17 cellular contexts compared by ENCODE assay signal in genomic region chr1:66506991-66507390, GRCh38. TPM values are rescaled to one million over a fixed set of nuclear protein-coding genes. Genes with fewer than 3 reads are reported as not detected.
DNase-seq lines count a peak whose midpoint lies in the region; ATAC-seq, FAIRE-seq and TF ChIP-seq lines count a peak whose summit lies in the region.
"Had no signal": no experiment of that assay in that cellular context is flagged by ENCODE, and none has a peak within 500 bp of the region (broad histone marks: within the 10 kb centered on the region; RNA-seq: fewer than 3 reads in every experiment).

No MANE protein-coding gene starts in this region.

- H3K36me3 Mint-ChIP-seq in nephron (ENCODE audit: low read depth) = no peaks in the 10 kb centered on the region

- no peak for TF ChIP-seq POLR2A in HepG2 (IDR thresholded peaks at IDR 0.05; ENCODE audit: insufficient read depth in 1 of 2, low read depth in 2 of 2, low read length in 2 of 2)

- H3K4me1 ChIP-seq in GM23248 (ENCODE audit: insufficient read depth) (peaks cover 30% of the 10 kb centered on the region), HepG2 (ENCODE audit: insufficient read depth, low read length) (no peaks in the 10 kb centered on the region)

- H3K9me3 ChIP-seq in GM23248 (ENCODE audit: low read depth) (no peaks in the 10 kb centered on the region), HepG2 (ENCODE audit: low read length) (no peaks in the 10 kb centered on the region)
- H3K9me3 ChIP-seq: BLaER1 treated with 17β-estradiol and CSF1 and Interleukin-3, amounts not matched to agents 10 nM and 100 nM had no signal

- no peak for DNase-seq in GM23248
- peak; percentile 56 for DNase-seq in amniotic epithelial cell (ENCODE audit: low read depth)
- DNase-seq in fibroblast of gingiva (ENCODE audit: low read depth) = peak; percentile 26
- no peak for DNase-seq in HepG2 (ENCODE audit: low spot score)
- DNase-seq in DMS79 treated with DMSO at 0.1 percent for 48 hours (lab: John Stamatoyannopoulos, UW) = no peak
- no peak for DNase-seq in T1000 (lab: John Stamatoyannopoulos, UW)
- no peak for DNase-seq in Kasumi-1 (lab: John Stamatoyannopoulos, UW)
- DNase-seq: 8988T; Calu3; CD4-positive, alpha-beta T cell; DMS 273 treated with DMSO at 0.1 percent for 48 hours had no signal

- in situ Hi-C loops in GM23248 (cut with MboI) = loop anchor here (10.0 kb wide), 1 partner anchor 252 kb away; no protein-coding TSS in a partner anchor
- in situ Hi-C loops in HepG2 (cut with HindIII; ENCODE audit: extremely low pct_ligation_motif_present, low pct_unique_long_range_greater_than_20kb) = no loop called here

- no peaks in the 10 kb centered on the region for H3K9me2 ChIP-seq in GM23248 (ENCODE audit: insufficient read depth)

- H4K20me1 ChIP-seq in GM23248 (ENCODE audit: insufficient read depth) = no peaks in the 10 kb centered on the region
- no peaks in the 10 kb centered on the region for H4K20me1 ChIP-seq in HepG2 (ENCODE audit: insufficient read depth, low read length)
- H4K20me1 ChIP-seq: BLaER1 treated with 17β-estradiol and CSF1 and Interleukin-3, amounts not matched to agents 10 nM and 100 nM had no signal

- H3K79me2 ChIP-seq in GM23248 (ENCODE audit: insufficient read depth) (no peaks in the 10 kb centered on the region), HepG2 (ENCODE audit: insufficient read depth, low read length) (no peaks in the 10 kb centered on the region)

- H3K9ac ChIP-seq in GM23248 = no peak overlapping the region
- H3K9ac ChIP-seq in HepG2 (ENCODE audit: insufficient read depth, low read depth, low read length) = no peak overlapping the region
- H3K9ac ChIP-seq: BLaER1 treated with 17β-estradiol and CSF1 and Interleukin-3, amounts not matched to agents 10 nM and 100 nM had no signal

- H3K4me3 Mint-ChIP-seq in nephron = no peak overlapping the region
- H3K4me3 Mint-ChIP-seq: CD4-positive, alpha-beta T cell had no signal

- H3K4me2 ChIP-seq in GM23248 (ENCODE audit: unreplicated experiment) = no peak overlapping the region
- H3K4me2 ChIP-seq in HepG2 (ENCODE audit: low read depth, low read length) = no peak overlapping the region
- H3K4me2 ChIP-seq: BLaER1 treated with 17β-estradiol and CSF1 and Interleukin-3, amounts not matched to agents 10 nM and 100 nM had no signal

- no peaks in the 10 kb centered on the region for H3K27me3 Mint-ChIP-seq in nephron (ENCODE audit: low read depth)

- intact Hi-C loops in HepG2 (cut with micrococcal nuclease; ENCODE audit: unreplicated experiment) = no loop called here

- ATAC-seq in HepG2 = no peak
- ATAC-seq: GM12878, HCT116 had no signal

- TF ChIP-seq CTCF in nephron (IDR thresholded peaks at IDR 0.05; ENCODE audit: unreplicated experiment in 3 of 3) = no peak
- no peak for TF ChIP-seq CTCF in HepG2 (CRISPR knock-in tag; IDR thresholded peaks at IDR 0.05)

- H3K4me1 Mint-ChIP-seq in nephron = peaks cover 10% of the 10 kb centered on the region

- TF ChIP-seq EP300 in HepG2 (IDR thresholded peaks at IDR 0.05; ENCODE audit: low read depth in 2 of 2, low read length in 2 of 2) = no peak
- no peak for TF ChIP-seq EP300 in HepG2 (CRISPR knock-in tag; IDR thresholded peaks at IDR 0.05; ENCODE audit: borderline replicate concordance)

- no peaks in the 10 kb centered on the region for H3K27me3 ChIP-seq in GM23248 (replicated peaks; ENCODE audit: insufficient read depth)
- H3K27me3 ChIP-seq in HepG2 (ENCODE audit: control insufficient read depth in 1 of 2, insufficient read depth in 2 of 2, low read length in 2 of 2) = no peaks in the 10 kb centered on the region
- H3K27me3 ChIP-seq: BLaER1 treated with 17β-estradiol and CSF1 and Interleukin-3, amounts not matched to agents 10 nM and 100 nM had no signal

- 0 out of 2 replicates have a peak overlapping the region, but pooled peaks have one; percentile 48 for H3K27ac ChIP-seq in GM23248
- H3K27ac ChIP-seq in HepG2 (ENCODE audit: extremely low read length, insufficient read depth, low read length) = no peak overlapping the region
- H3K27ac ChIP-seq: BLaER1 treated with 17β-estradiol and CSF1 and Interleukin-3, amounts not matched to agents 10 nM and 100 nM; HL-60 had no signal

- peak overlapping the region in 2 of 3 experiments; percentile 8 to 9 for H3K27ac Mint-ChIP-seq in nephron
- H3K27ac Mint-ChIP-seq: CD4-positive, alpha-beta T cell had no signal

- no peak overlapping the region for H2AFZ ChIP-seq in GM23248
- H2AFZ ChIP-seq in HepG2 (ENCODE audit: low read length) = no peak overlapping the region

- H3F3A ChIP-seq in GM23248 (ENCODE audit: insufficient read depth) = peaks cover 21% of the 10 kb centered on the region; the same call in 1 of the 2 replicates

- H3K36me3 ChIP-seq in GM23248 (ENCODE audit: low read depth) (no peaks in the 10 kb centered on the region), HepG2 (replicated peaks in 1 of 2; ENCODE audit: control insufficient read depth in 1 of 2, insufficient read depth in 2 of 2, low read length in 2 of 2) (no peaks in the 10 kb centered on the region)
- H3K36me3 ChIP-seq: BLaER1 treated with 17β-estradiol and CSF1 and Interleukin-3, amounts not matched to agents 10 nM and 100 nM had no signal

- H3K4me3 ChIP-seq in GM23248 (no peak overlapping the region), HepG2 (replicated peaks in 1 of 3; ENCODE audit: insufficient read depth in 1 of 3, low read depth in 2 of 3, low read length in 3 of 3) (no peak overlapping the region)
- H3K4me3 ChIP-seq: BLaER1 treated with 17β-estradiol and CSF1 and Interleukin-3, amounts not matched to agents 10 nM and 100 nM; GM12878 had no signal

- no peak for TF ChIP-seq RAD21 in HepG2 (CRISPR knock-in tag; IDR thresholded peaks at IDR 0.05)

- CTCF ChIA-PET in HepG2 (lab: Yijun Ruan, JAX; ENCODE audit: low intra/inter-chr PET ratio, low total read pairs) = no interaction called here

- POLR2A ChIA-PET in HepG2 (lab: Yijun Ruan, JAX) = no interaction called here

- no TSS peak for BruUV-seq in HepG2 (replicated peaks; lab: Mats Ljungman, UMichigan)

- no peaks in the 10 kb centered on the region for H3K9me3 Mint-ChIP-seq in nephron
- H3K9me3 Mint-ChIP-seq: CD4-positive, alpha-beta T cell had no signal

- FAIRE-seq in HepG2 (lab: Jason Lieb, UNC) = no peak

TF ChIP-seq in HepG2, 621 proteins besides CTCF, POLR2A, EP300 and RAD21 (continues in another document):
- TF ChIP-seq FOXK2 (IDR thresholded peaks at IDR 0.05) (no peak), NFRKB (IDR thresholded peaks at IDR 0.05) (no peak), NFIB (CRISPR knock-in tag; IDR thresholded peaks at IDR 0.05; ENCODE audit: borderline replicate concordance) (no peak), ZNF503 (CRISPR knock-in tag; IDR thresholded peaks at IDR 0.05) (no peak), ZNF883 (CRISPR knock-in tag; IDR thresholded peaks at IDR 0.05; ENCODE audit: not compliant biosample characterization) (no peak)
- TF ChIP-seq, protein P1, sequence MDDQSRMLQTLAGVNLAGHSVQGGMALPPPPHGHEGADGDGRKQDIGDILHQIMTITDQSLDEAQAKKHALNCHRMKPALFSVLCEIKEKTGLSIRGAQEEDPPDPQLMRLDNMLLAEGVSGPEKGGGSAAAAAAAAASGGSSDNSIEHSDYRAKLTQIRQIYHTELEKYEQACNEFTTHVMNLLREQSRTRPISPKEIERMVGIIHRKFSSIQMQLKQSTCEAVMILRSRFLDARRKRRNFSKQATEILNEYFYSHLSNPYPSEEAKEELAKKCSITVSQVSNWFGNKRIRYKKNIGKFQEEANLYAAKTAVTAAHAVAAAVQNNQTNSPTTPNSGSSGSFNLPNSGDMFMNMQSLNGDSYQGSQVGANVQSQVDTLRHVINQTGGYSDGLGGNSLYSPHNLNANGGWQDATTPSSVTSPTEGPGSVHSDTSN (CRISPR knock-in tag; IDR thresholded peaks at IDR 0.05; ENCODE audit: borderline replicate concordance) = no peak

RNA-seq across cellular contexts. Expression of gene SGIP1, which starts 27.0 kb away (rescaled TPM):
- 2.1 and 4.0 TPM in 2 replicates for total RNA-seq in GM23248 (2014; rRNA removed; shearing (Covaris generic))
- polyA plus RNA-seq in GM23248 (2016; fragmentation: Nextera tagmentation; extraction: Ambion mirVana) = 7.3 and 7.7 TPM in 2 replicates
- total RNA-seq in HepG2 (2016; rRNA removed; fragmentation: Illumina TruSeq; extraction: Trizol) = not detected in 2 replicates
- not detected in 2 replicates for total RNA-seq in HepG2 (2016; cell fraction: cytosol; rRNA removed; fragmentation: Illumina TruSeq; extraction: Trizol; ENCODE audit: low read depth)
- not detected in 2 replicates for total RNA-seq in HepG2 (2016; cell fraction: insoluble cytoplasmic fraction; rRNA removed; fragmentation: Illumina TruSeq; extraction: Trizol)
- not detected in 2 replicates for total RNA-seq in HepG2 (2016; cell fraction: membrane; rRNA removed; fragmentation: Illumina TruSeq; extraction: Trizol)
- not detected in 2 replicates for total RNA-seq in HepG2 (2016; cell fraction: nucleus; rRNA removed; fragmentation: Illumina TruSeq; extraction: Trizol)
- 0.01 TPM in 1 of 2 replicates, not detected in the other for polyA plus RNA-seq in HepG2 (2011; rRNA removed)
- not detected in 2 replicates for polyA plus RNA-seq in HepG2 (2011; cell fraction: cytosol; rRNA removed)
- 0.10 TPM in 1 of 2 replicates, not detected in the other for polyA plus RNA-seq in HepG2 (2011; cell fraction: nucleus; rRNA removed)
- not detected in 2 replicates for polyA plus RNA-seq in HepG2 (2012)
- not detected in 2 replicates for polyA plus RNA-seq in HepG2 (2016; cell fraction: cytosol; fragmentation: Illumina TruSeq; extraction: Trizol; ENCODE audit: low read depth)
- polyA plus RNA-seq in HepG2 (2016; cell fraction: insoluble cytoplasmic fraction; fragmentation: Illumina TruSeq; extraction: Trizol; ENCODE audit: low read depth) = not detected in 2 replicates
- not detected in 2 replicates for polyA plus RNA-seq in HepG2 (2016; cell fraction: membrane; fragmentation: Illumina TruSeq; extraction: Trizol; ENCODE audit: low read depth)
- polyA plus RNA-seq in HepG2 (2016; cell fraction: nucleus; fragmentation: Illumina TruSeq; extraction: Trizol; ENCODE audit: insufficient read depth, low read depth) = 0.29 TPM in 1 of 2 replicates, not detected in the other
- not detected in 2 replicates for polyA minus RNA-seq in HepG2 (2011; rRNA and poly(A)+ RNA removed; ENCODE audit: low replicate concordance)
- not detected in 2 replicates for polyA minus RNA-seq in HepG2 (2011; cell fraction: cytosol; rRNA and poly(A)+ RNA removed)
- polyA minus RNA-seq in HepG2 (2011; cell fraction: nucleus; rRNA and poly(A)+ RNA removed) = not detected in 2 replicates
- total RNA-seq: Calu3, G401, GM12878 had no signal

Comparison
In these comparisons a context has a peak if more than half of its experiments do, and no peak if none do; other contexts are left out.
1. DNase-seq: peak in amniotic epithelial cell (single experiment) and fibroblast of gingiva (single experiment); none in GM23248 (single experiment), HepG2 (single experiment), DMS79 treated with DMSO at 0.1 percent for 48 hours (single experiment), T1000 (single experiment) and Kasumi-1 (0 of 2).